ENCODE assay signal across 7 cellular contexts in the genomic region with DNA sequence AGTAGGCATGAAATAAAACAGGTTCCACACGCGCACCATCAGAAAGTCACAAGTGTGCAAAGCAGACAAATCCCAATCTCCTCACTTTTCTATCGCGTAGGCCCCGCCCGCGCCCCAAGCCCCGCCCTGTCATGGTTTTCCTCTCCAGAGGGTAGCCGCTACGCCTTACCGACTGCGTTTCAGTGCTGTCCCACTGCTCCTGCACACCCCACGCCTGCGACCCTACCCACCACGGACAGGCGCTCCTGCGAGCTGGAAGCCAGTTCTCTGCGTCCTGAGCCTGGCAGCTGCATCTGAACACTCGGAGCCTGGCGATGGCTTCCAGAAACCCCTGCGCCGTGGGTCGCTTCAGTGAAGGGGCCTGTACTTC. TPM values are rescaled to one million over a fixed set of nuclear protein-coding genes. Genes with fewer than 3 reads are reported as not detected.
A peak's percentile ranks its signal among the peaks of the same experiment; 100 is the strongest.
DNase-seq lines count a peak whose midpoint lies in the region; ATAC-seq and TF ChIP-seq lines count a peak whose summit lies in the region.

No MANE protein-coding gene starts in this region.

- no peak for TF ChIP-seq CTCF in prostate gland (IDR thresholded peaks at IDR 0.05)

- H3K27ac ChIP-seq in prostate gland: peak overlapping the region; percentile 69 to 78

- intact Hi-C loops in cardiac septum (cut with DNase I) (loop anchor here (2.0 kb wide), 3 partner anchors 28 to 60 kb away; a partner anchor contains a TSS), prostate gland (cut with DNase I) (loop anchor here (1.0 kb wide), 1 partner anchor 29 kb away; a partner anchor contains a TSS)

- H3K9me3 ChIP-seq in prostate gland: peaks cover 7% of the 10 kb centered on the region

- peak; percentile 90 for DNase-seq in NCI-H2227 treated with DMSO at 0.1 percent for 48 hours (lab: John Stamatoyannopoulos, UW)
- peak; percentile 37 for DNase-seq in activated naive CD4-positive, alpha-beta T cell treated with Interleukin-2 at 50 U/mL for 16 hours
- peak; percentile 78 for DNase-seq in cardiac septum (ENCODE audit: low spot score)
- peak; percentile 22 for DNase-seq in prostate gland (ENCODE audit: low spot score)
- DNase-seq in cortex of kidney (lab: John Stamatoyannopoulos, UW): no peak

- ATAC-seq in GM18502 (IDR thresholded peaks at IDR 0.05; ENCODE audit: poor library complexity, unreplicated experiment) (peak; percentile 38), HG02623 (IDR thresholded peaks at IDR 0.05; ENCODE audit: unreplicated experiment) (peak; percentile 17)

- no peaks in the 10 kb centered on the region for H3K27me3 ChIP-seq in prostate gland (replicated peaks; ENCODE audit: insufficient read depth)

- WGBS in prostate gland: under 1% methylated on average over 18 of the region's 23 CpGs

- no peak for TF ChIP-seq POLR2A in prostate gland (IDR thresholded peaks at IDR 0.05)

- peaks cover 0 to 10% of the 10 kb centered on the region in 2 donors for H3K36me3 ChIP-seq in prostate gland

- H3K4me1 ChIP-seq in prostate gland (replicated peaks): no peaks in the 10 kb centered on the region

- H3K4me3 ChIP-seq in prostate gland: peak overlapping the region; percentile 70 to 87

RNA-seq across cellular contexts. Expression of a gene that starts 0.4 kb away (rescaled TPM):
- total RNA-seq in cardiac septum (6.6 TPM), prostate gland (1 to 10 TPM; 5.7 to 6.3 TPM)

RNA-seq across cellular contexts. Expression of a gene that starts 28.1 kb away (rescaled TPM):
- total RNA-seq in cardiac septum (9.9 TPM), prostate gland (10 to 100 TPM in 1 of 2 donors, 1 to 10 TPM in 1; 3.7 to 17.8 TPM)

RNA-seq across cellular contexts. Expression of a gene that starts 28.2 kb away (rescaled TPM):
- total RNA-seq in cardiac septum (7.1 TPM), prostate gland (10 to 100 TPM; 10.3 to 19.7 TPM)

RNA-seq across cellular contexts. Expression of a gene that starts 59.2 kb away (rescaled TPM):
- total RNA-seq in cardiac septum (7.2 TPM), prostate gland (1 to 10 TPM; 4.9 to 8.8 TPM)
